In genomic region chr6:149454405-149454848, GRCh38 we compare ENCODE assay signal across 8 cellular contexts. TPM values are rescaled to one million over a fixed set of nuclear protein-coding genes. Genes with fewer than 3 reads are reported as not detected.
A peak's percentile ranks its signal among the peaks of the same experiment; 100 is the strongest.
DNase-seq lines count a peak whose midpoint lies in the region; ATAC-seq, FAIRE-seq and TF ChIP-seq lines count a peak whose summit lies in the region.

No MANE protein-coding gene starts in this region.

- H3K9ac ChIP-seq in adipocyte (ENCODE audit: low read length), result no peak overlapping the region

- CTCF ChIA-PET in HEK293T (lab: Yijun Ruan, JAX), result interaction anchor here (0.6 kb wide), 1 partner anchor 10 kb away, joined by 4 read pairs; no protein-coding TSS in a partner anchor

- 14 to 24% (median 21%) methylated on average over 15 of the region's 15 CpGs for WGBS in small intestine, 3 donors

- H3K27me3 ChIP-seq in adipocyte (replicated peaks; ENCODE audit: control insufficient read depth, insufficient read depth, low read length), result peaks cover 7% of the 10 kb centered on the region
- no peaks in the 10 kb centered on the region for H3K27me3 ChIP-seq in right atrium auricular region
- H3K27me3 ChIP-seq in small intestine (ENCODE audit: control insufficient read depth in 2 of 2, insufficient read depth in 2 of 2, low read length in 2 of 2), result no peaks in the 10 kb centered on the region

- TF ChIP-seq CTCF in right atrium auricular region (IDR thresholded peaks at IDR 0.05), result no peak

- H3K27ac ChIP-seq in right atrium auricular region (peak overlapping the region; percentile 67 to 68), small intestine (ENCODE audit: low read depth in 1 of 2, low read length in 1 of 2) (peak overlapping the region; percentile 16 to 64)

- H3K4me3 ChIP-seq in adipocyte (ENCODE audit: low read length), result no peak overlapping the region
- H3K4me3 ChIP-seq in right atrium auricular region, result no peak overlapping the region
- H3K4me3 ChIP-seq in small intestine (ENCODE audit: low read depth in 1 of 2, low read length in 2 of 2), result no peak overlapping the region

- no peaks in the 10 kb centered on the region for H3K9me3 ChIP-seq in adipocyte (ENCODE audit: control insufficient read depth, low read length)
- no peaks in the 10 kb centered on the region for H3K9me3 ChIP-seq in right atrium auricular region
- no peaks in the 10 kb centered on the region for H3K9me3 ChIP-seq in small intestine (ENCODE audit: control insufficient read depth, low read depth)

- H3K36me3 ChIP-seq in adipocyte (ENCODE audit: control insufficient read depth, insufficient read depth, low read length, severe bottlenecking), result no peaks in the 10 kb centered on the region
- no peaks in the 10 kb centered on the region for H3K36me3 ChIP-seq in right atrium auricular region
- peaks cover 0 to 4% of the 10 kb centered on the region in 2 donors for H3K36me3 ChIP-seq in small intestine (ENCODE audit: control insufficient read depth in 2 of 2, insufficient read depth in 2 of 2, low read length in 2 of 2)

- POLR2A ChIA-PET in HEK293T (lab: Yijun Ruan, JAX), result no interaction called here

- no peak for TF ChIP-seq POLR2A in GM18505 (IDR thresholded peaks at IDR 0.05; ENCODE audit: borderline replicate concordance, extremely low read depth, insufficient read depth, insufficient read length)

- no peak for ATAC-seq in GM18505 (IDR thresholded peaks at IDR 0.05; ENCODE audit: unreplicated experiment)

- DNase-seq in HK-2 (ENCODE audit: unreplicated experiment) (peak; percentile 64), adipocyte (ENCODE audit: low read depth) (peak; percentile 90), right atrium auricular region (ENCODE audit: low spot score) (peak; percentile 94), small intestine (peak; percentile 88), KG1 (lab: John Stamatoyannopoulos, UW) (no peak), HEK293T (ENCODE audit: extremely low spot score) (no peak)
- DNase-seq in activated CD4-positive, alpha-beta T cell treated with anti-CD3 and anti-CD28 coated beads for 4 hours, result no peak

- H3K4me1 ChIP-seq in adipocyte (ENCODE audit: control insufficient read depth, insufficient read depth, low read length) (peaks cover 21% of the 10 kb centered on the region), right atrium auricular region (peaks cover 0 to 67% of the 10 kb centered on the region in 2 donors), small intestine (ENCODE audit: control insufficient read depth in 2 of 2, insufficient read depth in 1 of 2, low read depth in 1 of 2, low read length in 1 of 2) (peaks cover 13 to 18% of the 10 kb centered on the region in 2 donors)

- FAIRE-seq in small intestine (lab: Jason Lieb, UNC), result no peak

TF ChIP-seq in HEK293T, 16 proteins besides CTCF, POLR2A, EP300 and RAD21:
- no peak for TF ChIP-seq LEF1 (IDR thresholded peaks at IDR 0.05; ENCODE audit: borderline replicate concordance)
- TF ChIP-seq L3MBTL2 (conservative IDR thresholded peaks at IDR 0.05), result no peak
- no peak for TF ChIP-seq PKNOX1 (IDR thresholded peaks at IDR 0.05)
- no peak for TF ChIP-seq HDGF (IDR thresholded peaks at IDR 0.05; ENCODE audit: borderline replicate concordance)
- no peak for TF ChIP-seq SUZ12 (IDR thresholded peaks at IDR 0.05)
- no peak for TF ChIP-seq ELF4 (IDR thresholded peaks at IDR 0.05)
- no peak for TF ChIP-seq SP1 (IDR thresholded peaks at IDR 0.05)
- TF ChIP-seq CTBP1 (IDR thresholded peaks at IDR 0.05; ENCODE audit: borderline replicate concordance), result no peak
- no peak for TF ChIP-seq BHLHE40 (IDR thresholded peaks at IDR 0.05; ENCODE audit: borderline replicate concordance)
- no peak for TF ChIP-seq FOXK2 (IDR thresholded peaks at IDR 0.05)
- no peak for TF ChIP-seq ARNT (IDR thresholded peaks at IDR 0.05)
- no peak for TF ChIP-seq NFRKB (IDR thresholded peaks at IDR 0.05)
- no peak for TF ChIP-seq FOXM1 (IDR thresholded peaks at IDR 0.05; ENCODE audit: borderline replicate concordance)
- TF ChIP-seq FOXA1 (IDR thresholded peaks at IDR 0.05), result no peak
- TF ChIP-seq ZNF384 (IDR thresholded peaks at IDR 0.05), result no peak
- TF ChIP-seq TARDBP (IDR thresholded peaks at IDR 0.05), result no peak

RNA-seq across cellular contexts. Expression of gene ZC3H12D, which starts 30.4 kb away (rescaled TPM):
- 1 to 10 TPM in 1 of 2 donors, under 1 TPM in 1; 0.30 to 1.3 TPM for total RNA-seq in right atrium auricular region
- 1 to 10 TPM; 2.0 to 3.2 (median 3.0) TPM for polyA plus RNA-seq in small intestine

RNA-seq across cellular contexts. Expression of gene SUMO4, which starts 54.4 kb away (rescaled TPM):
- 1 to 10 TPM in 1 of 2 donors, under 1 TPM in 1; 0.67 to 1.3 TPM for total RNA-seq in right atrium auricular region
- not detected for polyA plus RNA-seq in small intestine

Comparison
In these comparisons a context has a peak if more than half of its experiments do, and no peak if none do; other contexts are left out.
1. DNase-seq: peak in HK-2 (single experiment), adipocyte (single experiment), right atrium auricular region (single experiment) and small intestine (single experiment); none in activated CD4-positive, alpha-beta T cell treated with anti-CD3 and anti-CD28 coated beads for 4 hours (0 of 2), KG1 (single experiment) and HEK293T (single experiment).